ENCODE assay signal across 15 cellular contexts in genomic region chr18:213505-213904, GRCh38. TPM values are rescaled to one million over a fixed set of nuclear protein-coding genes. Genes with fewer than 3 reads are reported as not detected.
A peak's percentile ranks its signal among the peaks of the same experiment; 100 is the strongest.
DNase-seq lines count a peak whose midpoint lies in the region; ATAC-seq and TF ChIP-seq lines count a peak whose summit lies in the region.
"Had no signal": no experiment of that assay in that cellular context is flagged by ENCODE, and none has a peak within 500 bp of the region (broad histone marks: within the 10 kb centered on the region; RNA-seq: fewer than 3 reads in every experiment).

No MANE protein-coding gene starts in this region.

- TF ChIP-seq POLR2A in gastrocnemius medialis (IDR thresholded peaks at IDR 0.05) = no peak

- H3K36me3 Mint-ChIP-seq in activated CD8-positive, alpha-beta T cell treated with anti-CD3 and anti-CD28 coated beads for 36 hours (ENCODE audit: low read depth) = peaks cover 46% of the 10 kb centered on the region
- peaks cover 76% of the 10 kb centered on the region for H3K36me3 Mint-ChIP-seq in activated CD8-positive, alpha-beta T cell treated with anti-CD3 and anti-CD28 coated beads, Interleukin-2, amount 10 ng/mL, durations not matched to agents 7 days and 5 days (ENCODE audit: low read depth)
- H3K36me3 Mint-ChIP-seq in activated B cell treated with CpG ODN at 0.5 μM for 24 hours (ENCODE audit: low read depth) = peaks cover 88% of the 10 kb centered on the region
- peaks cover 100% of the 10 kb centered on the region for H3K36me3 Mint-ChIP-seq in stimulated activated effector memory CD8-positive, alpha-beta T cell treated with anti-CD3 and anti-CD28 coated beads, Interleukin-12 subunit alpha, Interleukin-12 subunit beta, amount 100 ng/mL, for 72 hours

- H3K27ac Mint-ChIP-seq in activated CD8-positive, alpha-beta T cell treated with anti-CD3 and anti-CD28 coated beads for 36 hours = peak overlapping the region; percentile 58
- no peak overlapping the region for H3K27ac Mint-ChIP-seq in activated CD8-positive, alpha-beta T cell treated with anti-CD3 and anti-CD28 coated beads, Interleukin-2, amount 10 ng/mL, durations not matched to agents 7 days and 5 days
- H3K27ac Mint-ChIP-seq in activated B cell treated with CpG ODN at 0.5 μM for 24 hours = peak overlapping the region; percentile 11
- peak overlapping the region; percentile 12 for H3K27ac Mint-ChIP-seq in stimulated activated effector memory CD8-positive, alpha-beta T cell treated with anti-CD3 and anti-CD28 coated beads, Interleukin-12 subunit alpha, Interleukin-12 subunit beta, amount 100 ng/mL, for 72 hours

- CTCF ChIA-PET in activated CD8-positive, alpha-beta T cell treated with anti-CD3 and anti-CD28 coated beads for 36 hours (lab: Charles Lee) = interaction anchor here (1.2 to 2.0 kb wide), 3 partner anchors 13 to 54 kb away, joined by 3 to 5 read pairs (median 4); partner anchors contain the start of gene THOC1
- CTCF ChIA-PET in activated CD8-positive, alpha-beta T cell treated with anti-CD3 and anti-CD28 coated beads, Interleukin-2, amount 10 ng/mL, durations not matched to agents 7 days and 5 days (lab: Charles Lee) = interaction anchor here (0.7 to 1.4 kb wide), 3 partner anchors 19 to 30 kb away, joined by 3 read pairs; no protein-coding TSS in a partner anchor
- CTCF ChIA-PET in activated B cell treated with CpG ODN at 0.5 μM for 24 hours (lab: Charles Lee) = no interaction called here

- no peaks in the 10 kb centered on the region for H3K4me1 Mint-ChIP-seq in activated CD8-positive, alpha-beta T cell treated with anti-CD3 and anti-CD28 coated beads for 36 hours (ENCODE audit: low read depth)
- H3K4me1 Mint-ChIP-seq in activated CD8-positive, alpha-beta T cell treated with anti-CD3 and anti-CD28 coated beads, Interleukin-2, amount 10 ng/mL, durations not matched to agents 7 days and 5 days (ENCODE audit: low read depth) = peaks cover 7% of the 10 kb centered on the region
- no peaks in the 10 kb centered on the region for H3K4me1 Mint-ChIP-seq in activated B cell treated with CpG ODN at 0.5 μM for 24 hours
- H3K4me1 Mint-ChIP-seq in stimulated activated effector memory CD8-positive, alpha-beta T cell treated with anti-CD3 and anti-CD28 coated beads, Interleukin-12 subunit alpha, Interleukin-12 subunit beta, amount 100 ng/mL, for 72 hours = peaks cover 6% of the 10 kb centered on the region

- no peak for ATAC-seq in activated CD8-positive, alpha-beta T cell treated with anti-CD3 and anti-CD28 coated beads for 36 hours
- no peak for ATAC-seq in activated CD8-positive, alpha-beta T cell treated with anti-CD3 and anti-CD28 coated beads, Interleukin-2, amount 10 ng/mL, durations not matched to agents 7 days and 5 days
- ATAC-seq in activated B cell treated with CpG ODN at 0.5 μM for 24 hours (ENCODE audit: low read depth) (no peak), gastrocnemius medialis (no peak), GM19328 (IDR thresholded peaks at IDR 0.05; ENCODE audit: unreplicated experiment) (no peak)
- ATAC-seq in stimulated activated effector memory CD8-positive, alpha-beta T cell treated with anti-CD3 and anti-CD28 coated beads, Interleukin-12 subunit alpha, Interleukin-12 subunit beta, amount 100 ng/mL, for 72 hours = no peak

- POLR2A ChIA-PET in activated CD8-positive, alpha-beta T cell treated with anti-CD3 and anti-CD28 coated beads for 36 hours (lab: Charles Lee) = no interaction called here
- POLR2A ChIA-PET in activated CD8-positive, alpha-beta T cell treated with anti-CD3 and anti-CD28 coated beads, Interleukin-2, amount 10 ng/mL, durations not matched to agents 7 days and 5 days (lab: Charles Lee) = no interaction called here
- POLR2A ChIA-PET in activated B cell treated with CpG ODN at 0.5 μM for 24 hours (lab: Charles Lee) = no interaction called here

- no peak overlapping the region for H3K4me3 ChIP-seq in epithelial cell of esophagus (ENCODE audit: low read length)
- no peak overlapping the region for H3K4me3 ChIP-seq in gastrocnemius medialis
- H3K4me3 ChIP-seq: BLaER1 treated with 17β-estradiol and CSF1 and Interleukin-3, amounts not matched to agents 10 nM and 100 nM had no signal

- no peaks in the 10 kb centered on the region for H3K9me3 ChIP-seq in gastrocnemius medialis

- H3K27me3 Mint-ChIP-seq in activated CD8-positive, alpha-beta T cell treated with anti-CD3 and anti-CD28 coated beads for 36 hours = no peaks in the 10 kb centered on the region
- H3K27me3 Mint-ChIP-seq in activated CD8-positive, alpha-beta T cell treated with anti-CD3 and anti-CD28 coated beads, Interleukin-2, amount 10 ng/mL, durations not matched to agents 7 days and 5 days (ENCODE audit: low read depth) = no peaks in the 10 kb centered on the region
- no peaks in the 10 kb centered on the region for H3K27me3 Mint-ChIP-seq in activated B cell treated with CpG ODN at 0.5 μM for 24 hours

- H3K4me1 ChIP-seq in gastrocnemius medialis = no peaks in the 10 kb centered on the region

- H3K27me3 ChIP-seq in gastrocnemius medialis = no peaks in the 10 kb centered on the region
- H3K27me3 ChIP-seq: BLaER1 treated with 17β-estradiol and CSF1 and Interleukin-3, amounts not matched to agents 10 nM and 100 nM had no signal

- no peak overlapping the region for H3K4me3 Mint-ChIP-seq in activated CD8-positive, alpha-beta T cell treated with anti-CD3 and anti-CD28 coated beads for 36 hours
- no peak overlapping the region for H3K4me3 Mint-ChIP-seq in activated CD8-positive, alpha-beta T cell treated with anti-CD3 and anti-CD28 coated beads, Interleukin-2, amount 10 ng/mL, durations not matched to agents 7 days and 5 days
- no peak overlapping the region for H3K4me3 Mint-ChIP-seq in activated B cell treated with CpG ODN at 0.5 μM for 24 hours
- H3K4me3 Mint-ChIP-seq in stimulated activated effector memory CD8-positive, alpha-beta T cell treated with anti-CD3 and anti-CD28 coated beads, Interleukin-12 subunit alpha, Interleukin-12 subunit beta, amount 100 ng/mL, for 72 hours = no peak overlapping the region

- H3K36me3 ChIP-seq in gastrocnemius medialis = peaks cover 5 to 83% of the 10 kb centered on the region in 2 donors

- H3K9me3 Mint-ChIP-seq in activated CD8-positive, alpha-beta T cell treated with anti-CD3 and anti-CD28 coated beads for 36 hours = no peaks in the 10 kb centered on the region
- no peaks in the 10 kb centered on the region for H3K9me3 Mint-ChIP-seq in activated CD8-positive, alpha-beta T cell treated with anti-CD3 and anti-CD28 coated beads, Interleukin-2, amount 10 ng/mL, durations not matched to agents 7 days and 5 days (ENCODE audit: insufficient read depth)
- no peaks in the 10 kb centered on the region for H3K9me3 Mint-ChIP-seq in activated B cell treated with CpG ODN at 0.5 μM for 24 hours
- H3K9me3 Mint-ChIP-seq in stimulated activated effector memory CD8-positive, alpha-beta T cell treated with anti-CD3 and anti-CD28 coated beads, Interleukin-12 subunit alpha, Interleukin-12 subunit beta, amount 100 ng/mL, for 72 hours = no peaks in the 10 kb centered on the region

- intact Hi-C loops in activated CD8-positive, alpha-beta T cell treated with anti-CD3 and anti-CD28 coated beads for 36 hours (cut with micrococcal nuclease) = no loop called here
- intact Hi-C loops in activated B cell treated with CpG ODN at 0.5 μM for 24 hours (cut with micrococcal nuclease) (no loop called here), gastrocnemius medialis (cut with DNase I; ENCODE audit: low total_unique reads) (no loop called here)

- H3K27ac ChIP-seq in gastrocnemius medialis = no peak overlapping the region
- H3K27ac ChIP-seq: 22Rv1; BLaER1 treated with 17β-estradiol and CSF1 and Interleukin-3, amounts not matched to agents 10 nM and 100 nM had no signal

- in situ Hi-C loops in gastrocnemius medialis (cut with MboI; ENCODE audit: low sequenced_read_pairs in 4 of 4) = no loop called here

- TF ChIP-seq CTCF in activated CD8-positive, alpha-beta T cell treated with anti-CD3 and anti-CD28 coated beads for 36 hours (IDR thresholded peaks at IDR 0.05) = no peak
- no peak for TF ChIP-seq CTCF in activated B cell treated with CpG ODN at 0.5 μM for 24 hours (IDR thresholded peaks at IDR 0.05)
- TF ChIP-seq CTCF in epithelial cell of esophagus (IDR thresholded peaks at IDR 0.05; ENCODE audit: insufficient read depth, low read depth, low read length, missing control alignments) = no peak
- no peak for TF ChIP-seq CTCF in gastrocnemius medialis (IDR thresholded peaks at IDR 0.05 in 4 of 5, conservative IDR thresholded peaks at IDR 0.05 in 1 of 5)

- no peak for DNase-seq in activated CD8-positive, alpha-beta T cell treated with anti-CD3 and anti-CD28 coated beads for 36 hours
- no peak for DNase-seq in activated CD8-positive, alpha-beta T cell treated with anti-CD3 and anti-CD28 coated beads, Interleukin-2, amount 10 ng/mL, durations not matched to agents 7 days and 5 days
- DNase-seq in activated B cell treated with CpG ODN at 0.5 μM for 24 hours = no peak
- peak; percentile 11 for DNase-seq in epithelial cell of esophagus (ENCODE audit: low read depth)
- no peak for DNase-seq in stimulated activated effector memory CD8-positive, alpha-beta T cell treated with anti-CD3 and anti-CD28 coated beads, Interleukin-12 subunit alpha, Interleukin-12 subunit beta, amount 100 ng/mL, for 72 hours (ENCODE audit: low spot score in 2 of 2)
- DNase-seq in gastrocnemius medialis = no peak
- DNase-seq in stimulated activated CD8-positive, alpha-beta memory T cell treated with anti-CD3 and anti-CD28 coated beads, Interleukin-4, amount 100 ng/mL, for 48 hours = no peak
- DNase-seq: H7, IMR-90, NCI-H1930, NCI-H2171, NCI-H774 had no signal

RNA-seq across cellular contexts. Expression of gene THOC1, which starts 54.3 kb away (rescaled TPM):
- 10 to 100 TPM; 66.0 to 69.5 TPM for total RNA-seq in activated CD8-positive, alpha-beta T cell treated with anti-CD3 and anti-CD28 coated beads for 36 hours
- total RNA-seq in activated CD8-positive, alpha-beta T cell treated with anti-CD3 and anti-CD28 coated beads, Interleukin-2, amount 10 ng/mL, durations not matched to agents 7 days and 5 days = 10 to 100 TPM; 43.6 to 49.4 TPM
- total RNA-seq in activated B cell treated with CpG ODN at 0.5 μM for 24 hours (53.3 and 68.6 TPM in 2 replicates), gastrocnemius medialis (10 to 100 TPM in 3 of 4 donors, 1 to 10 TPM in 1; 6.4 to 19.4 (median 16.9) TPM)

RNA-seq across cellular contexts. Expression of gene USP14, which starts 55.1 kb away (rescaled TPM):
- 10 to 100 TPM; 94.6 to 96.2 TPM for total RNA-seq in activated CD8-positive, alpha-beta T cell treated with anti-CD3 and anti-CD28 coated beads for 36 hours
- 10 to 100 TPM; 71.9 to 82.7 TPM for total RNA-seq in activated CD8-positive, alpha-beta T cell treated with anti-CD3 and anti-CD28 coated beads, Interleukin-2, amount 10 ng/mL, durations not matched to agents 7 days and 5 days
- total RNA-seq in activated B cell treated with CpG ODN at 0.5 μM for 24 hours = 53.1 and 53.9 TPM in 2 replicates
- 10 to 100 TPM; 23.6 to 48.7 (median 42.2) TPM for total RNA-seq in gastrocnemius medialis
